11 cellular contexts compared by ENCODE assay signal in the genomic region with DNA sequence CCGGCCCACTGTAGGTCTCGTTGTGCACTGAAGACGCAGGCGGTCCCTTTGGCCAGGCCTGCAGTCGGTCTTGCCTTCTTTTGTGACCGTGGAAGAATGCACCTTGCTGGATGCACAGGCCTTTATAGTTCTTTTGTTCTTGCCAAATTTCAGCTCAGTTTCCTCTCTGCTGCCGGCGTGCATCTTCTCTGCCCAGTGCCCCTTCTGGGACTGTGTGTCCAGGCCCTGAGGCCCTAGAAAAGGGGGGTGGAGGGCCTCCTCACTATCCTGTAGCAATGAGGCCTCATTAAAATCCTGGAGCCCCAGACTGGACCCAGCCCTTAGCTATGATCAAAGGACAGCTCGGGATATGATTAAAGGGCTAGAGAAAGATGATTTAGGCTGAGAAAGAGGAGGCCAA.
DNase-seq lines count a peak whose midpoint lies in the region; ATAC-seq and TF ChIP-seq lines count a peak whose summit lies in the region.
"Had no signal": no experiment of that assay in that cellular context is flagged by ENCODE, and none has a peak within 500 bp of the region (broad histone marks: within the 10 kb centered on the region; RNA-seq: fewer than 3 reads in every experiment).

No MANE protein-coding gene starts in this region.

- H3K27me3 ChIP-seq in CD8-positive, alpha-beta T cell (ENCODE audit: insufficient read depth, low read length): no peaks in the 10 kb centered on the region
- H3K27me3 ChIP-seq in Peyer's patch (no peaks in the 10 kb centered on the region), right cardiac atrium (ENCODE audit: control insufficient read depth, insufficient read depth) (no peaks in the 10 kb centered on the region), gastrocnemius medialis (no peaks in the 10 kb centered on the region)

- peak overlapping the region; percentile 6 for H3K4me3 Mint-ChIP-seq in CD8-positive, alpha-beta T cell

- H3K9me3 ChIP-seq in CD8-positive, alpha-beta T cell (ENCODE audit: low read length): no peaks in the 10 kb centered on the region
- H3K9me3 ChIP-seq in Peyer's patch (no peaks in the 10 kb centered on the region), right cardiac atrium (ENCODE audit: control insufficient read depth, low read length) (no peaks in the 10 kb centered on the region), gastrocnemius medialis (no peaks in the 10 kb centered on the region)

- no peak overlapping the region for H3K27ac ChIP-seq in CD8-positive, alpha-beta T cell (ENCODE audit: low read depth, low read length)
- H3K27ac ChIP-seq in Peyer's patch: peak overlapping the region in 3 of 4 donors; percentile 90 to 93 (median 90)
- no peak overlapping the region for H3K27ac ChIP-seq in right cardiac atrium (ENCODE audit: low read length)
- H3K27ac ChIP-seq in gastrocnemius medialis: peak overlapping the region; percentile 85 to 96 (median 89)

- no peaks in the 10 kb centered on the region for H3K27me3 Mint-ChIP-seq in CD8-positive, alpha-beta T cell (ENCODE audit: low read depth)

- H3K4me1 Mint-ChIP-seq in CD8-positive, alpha-beta T cell (ENCODE audit: low read depth): peaks cover 52% of the 10 kb centered on the region

- ATAC-seq in CD8-positive, alpha-beta T cell: no peak
- ATAC-seq in right cardiac atrium (no peak), gastrocnemius medialis (no peak), sciatic nerve (no peak)
- no peak for ATAC-seq in activated naive CD4-positive, alpha-beta T cell treated with anti-CD3 and anti-CD28 coated beads, Interleukin-2, amount 50 U/mL, for 72 hours

- intact Hi-C loops in CD8-positive, alpha-beta T cell (cut with DNase I, micrococcal nuclease): loop anchor here (5.0 kb wide), 2 partner anchors 77 to 88 kb away; no protein-coding TSS in a partner anchor
- intact Hi-C loops in right cardiac atrium (cut with DNase I): loop anchor here in 1 of 4 donors (5.0 kb wide), 1 partner anchor 38 kb away; no protein-coding TSS in a partner anchor
- intact Hi-C loops in gastrocnemius medialis (cut with DNase I; ENCODE audit: low total_unique reads): loop anchor here (5.0 kb wide), 1 partner anchor 38 kb away; no protein-coding TSS in a partner anchor
- intact Hi-C loops in sciatic nerve (cut with DNase I): no loop called here

- H3K4me1 ChIP-seq in CD8-positive, alpha-beta T cell (ENCODE audit: insufficient read depth, low read length): peaks cover 57% of the 10 kb centered on the region
- H3K4me1 ChIP-seq in Peyer's patch (peaks cover 15 to 60% (median 26%) of the 10 kb centered on the region in 4 donors), right cardiac atrium (ENCODE audit: control insufficient read depth, insufficient read depth, low read length) (peaks cover 20% of the 10 kb centered on the region), gastrocnemius medialis (peaks cover 65% of the 10 kb centered on the region in 2 donors)

- DNase-seq in CD8-positive, alpha-beta T cell: no peak
- DNase-seq in Peyer's patch (peak in 1 of 3 donors; percentile 18), right cardiac atrium (peak; percentile 4 to 18 (median 8)), gastrocnemius medialis (no peak), NCI-H1105 (lab: John Stamatoyannopoulos, UW) (no peak), sciatic nerve (ENCODE audit: low spot score) (no peak), NCI-H2107 treated with DMSO at 0.1 percent for 48 hours (lab: John Stamatoyannopoulos, UW; ENCODE audit: unreplicated experiment) (no peak)
- DNase-seq in activated naive CD4-positive, alpha-beta T cell treated with anti-CD3 and anti-CD28 coated beads, Interleukin-2, amount 50 U/mL, for 72 hours (ENCODE audit: low spot score in 2 of 2): no peak
- DNase-seq: amygdala, NCI-H1436 treated with DMSO at 0.1 percent for 48 hours, NCI-H82 had no signal

- H3K27ac Mint-ChIP-seq in CD8-positive, alpha-beta T cell: peak overlapping the region; percentile 45
- H3K27ac Mint-ChIP-seq in activated naive CD4-positive, alpha-beta T cell treated with anti-CD3 and anti-CD28 coated beads, Interleukin-2, amount 50 U/mL, for 72 hours: no peak overlapping the region

- H3K9me3 Mint-ChIP-seq in CD8-positive, alpha-beta T cell: no peaks in the 10 kb centered on the region
- no peaks in the 10 kb centered on the region for H3K9me3 Mint-ChIP-seq in activated naive CD4-positive, alpha-beta T cell treated with anti-CD3 and anti-CD28 coated beads, Interleukin-2, amount 50 U/mL, for 72 hours

- POLR2A ChIA-PET in CD8-positive, alpha-beta T cell (lab: Charles Lee): interaction anchor here (0.6 to 2.2 kb wide), 6 partner anchors 12 to 83 kb away, joined by 3 to 6 read pairs (median 3); no protein-coding TSS in a partner anchor

- no peak for TF ChIP-seq CTCF in CD8-positive, alpha-beta T cell (IDR thresholded peaks at IDR 0.05)
- no peak for TF ChIP-seq CTCF in Peyer's patch (IDR thresholded peaks at IDR 0.05)
- TF ChIP-seq CTCF in gastrocnemius medialis (IDR thresholded peaks at IDR 0.05 in 4 of 5, conservative IDR thresholded peaks at IDR 0.05 in 1 of 5): no peak

- no peak overlapping the region for H3K4me3 ChIP-seq in CD8-positive, alpha-beta T cell (ENCODE audit: low read depth, low read length)
- no peak overlapping the region for H3K4me3 ChIP-seq in Peyer's patch
- no peak overlapping the region for H3K4me3 ChIP-seq in right cardiac atrium (ENCODE audit: low read length)
- H3K4me3 ChIP-seq in gastrocnemius medialis: no peak overlapping the region

- peaks cover 6% of the 10 kb centered on the region for H3K36me3 Mint-ChIP-seq in CD8-positive, alpha-beta T cell
- peaks cover 0 to 12% of the 10 kb centered on the region in 2 donors for H3K36me3 Mint-ChIP-seq in activated naive CD4-positive, alpha-beta T cell treated with anti-CD3 and anti-CD28 coated beads, Interleukin-2, amount 50 U/mL, for 72 hours

- WGBS in right cardiac atrium: 82% methylated on average over 9 of the region's 9 CpGs

- TF ChIP-seq POLR2A in Peyer's patch (IDR thresholded peaks at IDR 0.05): no peak
- no peak for TF ChIP-seq POLR2A in gastrocnemius medialis (IDR thresholded peaks at IDR 0.05)

- CTCF ChIA-PET in CD8-positive, alpha-beta T cell (lab: Charles Lee): interaction anchor here (0.9 to 2.7 kb wide), 5 partner anchors 30 to 125 kb away, joined by 3 to 11 read pairs (median 5); no protein-coding TSS in a partner anchor

- no peaks in the 10 kb centered on the region for H3K36me3 ChIP-seq in CD8-positive, alpha-beta T cell (ENCODE audit: insufficient read depth, low read length)
- H3K36me3 ChIP-seq in Peyer's patch: no peaks in the 10 kb centered on the region
- no peaks in the 10 kb centered on the region for H3K36me3 ChIP-seq in gastrocnemius medialis

- in situ Hi-C loops in gastrocnemius medialis (cut with MboI; ENCODE audit: low sequenced_read_pairs in 4 of 4): no loop called here

Comparison
In these comparisons a context has a peak if more than half of its experiments do, and no peak if none do; other contexts are left out.
1. DNase-seq: peak in right cardiac atrium (3 of 3); none in CD8-positive, alpha-beta T cell (0 of 7), gastrocnemius medialis (0 of 2), NCI-H1105 (single experiment), sciatic nerve (single experiment), activated naive CD4-positive, alpha-beta T cell treated with anti-CD3 and anti-CD28 coated beads, Interleukin-2, amount 50 U/mL, for 72 hours (0 of 2) and NCI-H2107 treated with DMSO at 0.1 percent for 48 hours (single experiment).
2. H3K27ac ChIP-seq: peak in Peyer's patch (3 of 4) and gastrocnemius medialis (4 of 4); none in CD8-positive, alpha-beta T cell (single experiment) and right cardiac atrium (single experiment).